Comparison of ENCODE assay signal across 9 cellular contexts in genomic region chr9:110142868-110143866, GRCh38.
DNase-seq lines count a peak whose midpoint lies in the region; ATAC-seq and TF ChIP-seq lines count a peak whose summit lies in the region.
"Had no signal": no experiment of that assay in that cellular context is flagged by ENCODE, and none has a peak within 500 bp of the region (broad histone marks: within the 10 kb centered on the region; RNA-seq: fewer than 3 reads in every experiment).

No MANE protein-coding gene starts in this region.

- H3K9me3 Mint-ChIP-seq in activated T-cell treated with anti-CD3 and anti-CD28 coated beads, Interleukin-2, amount 50 U/mL, for 4 hours, result no peaks in the 10 kb centered on the region
- H3K9me3 Mint-ChIP-seq in activated CD4-positive, alpha-beta memory T cell treated with anti-CD3 and anti-CD28 coated beads, Interleukin-2, amount 10 ng/mL, durations not matched to agents 7 days and 5 days, result no peaks in the 10 kb centered on the region
- H3K9me3 Mint-ChIP-seq: dendritic cell treated with granulocyte-macrophage colony-stimulating factor and Interleukin-4, amounts not matched to agents 40 ng/mL and 50 ng/mL, for 4 days had no signal

- peak overlapping the region; percentile 24 for H3K4me3 Mint-ChIP-seq in activated T-cell treated with anti-CD3 and anti-CD28 coated beads, Interleukin-2, amount 50 U/mL, for 4 hours
- H3K4me3 Mint-ChIP-seq in activated CD4-positive, alpha-beta memory T cell treated with anti-CD3 and anti-CD28 coated beads, Interleukin-2, amount 10 ng/mL, durations not matched to agents 7 days and 5 days, result peak overlapping the region; percentile 57
- H3K4me3 Mint-ChIP-seq: dendritic cell treated with granulocyte-macrophage colony-stimulating factor and Interleukin-4, amounts not matched to agents 40 ng/mL and 50 ng/mL, for 4 days had no signal

- peaks cover 8% of the 10 kb centered on the region for H3K36me3 Mint-ChIP-seq in activated T-cell treated with anti-CD3 and anti-CD28 coated beads, Interleukin-2, amount 50 U/mL, for 4 hours (ENCODE audit: insufficient read depth)
- H3K36me3 Mint-ChIP-seq in activated CD4-positive, alpha-beta memory T cell treated with anti-CD3 and anti-CD28 coated beads, Interleukin-2, amount 10 ng/mL, durations not matched to agents 7 days and 5 days (ENCODE audit: low read depth), result peaks cover 35% of the 10 kb centered on the region

- peaks cover 48% of the 10 kb centered on the region for H3K4me1 Mint-ChIP-seq in activated T-cell treated with anti-CD3 and anti-CD28 coated beads, Interleukin-2, amount 50 U/mL, for 4 hours (ENCODE audit: low read depth)
- peaks cover 55% of the 10 kb centered on the region for H3K4me1 Mint-ChIP-seq in activated CD4-positive, alpha-beta memory T cell treated with anti-CD3 and anti-CD28 coated beads, Interleukin-2, amount 10 ng/mL, durations not matched to agents 7 days and 5 days

- DNase-seq in activated T-cell treated with anti-CD3 and anti-CD28 coated beads, Interleukin-2, amount 50 U/mL, for 4 hours, result no peak
- no peak for DNase-seq in activated T-cell treated with anti-CD3 and anti-CD28 coated beads, Interleukin-2, amount 50 U/mL, for 1 hour
- DNase-seq in activated CD4-positive, alpha-beta memory T cell treated with anti-CD3 and anti-CD28 coated beads, Interleukin-2, amount 10 ng/mL, durations not matched to agents 7 days and 5 days, result no peak
- DNase-seq in NCI-H187 treated with DMSO at 0.1 percent for 48 hours (lab: John Stamatoyannopoulos, UW) (no peak), cerebellar nuclear complex (lab: John Stamatoyannopoulos, UW) (no peak)

- no peak overlapping the region for H3K9ac ChIP-seq in liver (ENCODE audit: low read depth in 1 of 2, low read length in 2 of 2)

- no peak for TF ChIP-seq CTCF in liver (IDR thresholded peaks at IDR 0.05; ENCODE audit: low read depth, low read length, missing input control)

- TF ChIP-seq RAD21 in liver (IDR thresholded peaks at IDR 0.05), result peak; percentile 9 to 33

- CTCF ChIA-PET in activated CD4-positive, alpha-beta memory T cell treated with anti-CD3 and anti-CD28 coated beads, Interleukin-2, amount 10 ng/mL, durations not matched to agents 7 days and 5 days (lab: Charles Lee), result interaction anchor here (0.6 to 2.6 kb wide), 20 partner anchors 9 to 326 kb away, joined by 3 to 17 read pairs (median 4); no protein-coding TSS in a partner anchor

- POLR2A ChIA-PET in activated CD4-positive, alpha-beta memory T cell treated with anti-CD3 and anti-CD28 coated beads, Interleukin-2, amount 10 ng/mL, durations not matched to agents 7 days and 5 days (lab: Charles Lee), result interaction anchor here (0.9 to 2.8 kb wide), 10 partner anchors 9 to 256 kb away, joined by 3 to 16 read pairs (median 6); partner anchors contain the start of gene TXN

- 56% methylated on average over 4 of the region's 4 CpGs for WGBS in liver

- H3K36me3 ChIP-seq in KOPT-K1 (ENCODE audit: insufficient read depth, low read length) (peaks cover 55% of the 10 kb centered on the region), liver (ENCODE audit: control insufficient read depth in 4 of 4, insufficient read depth in 3 of 4, low read depth in 1 of 4, low read length in 3 of 4) (peaks cover 0 to 8% (median 5%) of the 10 kb centered on the region in 4 donors)

- H3K27me3 Mint-ChIP-seq in activated T-cell treated with anti-CD3 and anti-CD28 coated beads, Interleukin-2, amount 50 U/mL, for 4 hours (ENCODE audit: low read depth), result no peaks in the 10 kb centered on the region
- H3K27me3 Mint-ChIP-seq in activated CD4-positive, alpha-beta memory T cell treated with anti-CD3 and anti-CD28 coated beads, Interleukin-2, amount 10 ng/mL, durations not matched to agents 7 days and 5 days, result no peaks in the 10 kb centered on the region
- H3K27me3 Mint-ChIP-seq: dendritic cell treated with granulocyte-macrophage colony-stimulating factor and Interleukin-4, amounts not matched to agents 40 ng/mL and 50 ng/mL, for 4 days had no signal

- H3K27ac ChIP-seq in KOPT-K1 (ENCODE audit: low read depth, low read length, poor library complexity, severe bottlenecking) (peak overlapping the region; percentile 62), liver (ENCODE audit: low read depth in 1 of 2, low read length in 2 of 2) (peak overlapping the region in 1 of 2 donors; percentile 27)

- no peaks in the 10 kb centered on the region for H3K27me3 ChIP-seq in liver (ENCODE audit: control insufficient read depth in 4 of 4, insufficient read depth in 4 of 4, low read length in 3 of 4)

- H3K4me3 ChIP-seq in liver (ENCODE audit: low read depth in 1 of 3, low read length in 3 of 3), result no peak overlapping the region

- no peak for ATAC-seq in activated T-cell treated with anti-CD3 and anti-CD28 coated beads, Interleukin-2, amount 50 U/mL, for 4 hours
- peak; percentile 48 for ATAC-seq in GM21786 (IDR thresholded peaks at IDR 0.05; ENCODE audit: unreplicated experiment)

- H3K4me1 ChIP-seq in liver (ENCODE audit: control insufficient read depth in 4 of 4, insufficient read depth in 4 of 4, low read length in 3 of 4), result peaks cover 10 to 33% (median 21%) of the 10 kb centered on the region in 4 donors

- peak overlapping the region; percentile 95 for H3K27ac Mint-ChIP-seq in activated CD4-positive, alpha-beta memory T cell treated with anti-CD3 and anti-CD28 coated beads, Interleukin-2, amount 10 ng/mL, durations not matched to agents 7 days and 5 days
- H3K27ac Mint-ChIP-seq: dendritic cell treated with granulocyte-macrophage colony-stimulating factor and Interleukin-4, amounts not matched to agents 40 ng/mL and 50 ng/mL, for 4 days had no signal

- no peaks in the 10 kb centered on the region for H3K9me3 ChIP-seq in KOPT-K1 (ENCODE audit: insufficient read depth, low read length, poor library complexity, severe bottlenecking)
- H3K9me3 ChIP-seq in liver (ENCODE audit: control insufficient read depth in 4 of 4, low read length in 3 of 4), result no peaks in the 10 kb centered on the region

TF ChIP-seq in liver, 16 proteins besides CTCF, POLR2A, EP300 and RAD21:
- TF ChIP-seq HNF4A (conservative IDR thresholded peaks at IDR 0.05) (peak; percentile 23 to 24), NR2F2 (IDR thresholded peaks at IDR 0.05) (peak; percentile 50), RXRA (IDR thresholded peaks at IDR 0.05) (peak; percentile 55 to 71), ATF3 (IDR thresholded peaks at IDR 0.05) (peak; percentile 17), SP1 (IDR thresholded peaks at IDR 0.05) (peak; percentile 46), ZBTB33 (IDR thresholded peaks at IDR 0.05) (no peak)
TF ChIP-seq in liver: peak in this region for 5.
